23 cellular contexts compared by ENCODE assay signal in genomic region chr10:100775866-100776265, GRCh38. TPM values are rescaled to one million over a fixed set of nuclear protein-coding genes. Genes with fewer than 3 reads are reported as not detected.
"Had no signal": no experiment of that assay in that cellular context is flagged by ENCODE, and none has a peak within 500 bp of the region (broad histone marks: within the 10 kb centered on the region; RNA-seq: fewer than 3 reads in every experiment).

No MANE protein-coding gene starts in this region.

- H3K27me3 ChIP-seq: Peyer's patch had no signal

- DNase-seq: Kasumi-1, MM.1S, NCI-H1092 treated with DMSO at 0.1 percent for 48 hours, NCI-H1436, NCI-H187, NCI-H2029, NCI-H2081 treated with DMSO at 0.1 percent for 48 hours, NCI-H2171, NCI-H446, NCI-H510A, NCI-H524 treated with DMSO at 0.1 percent for 48 hours, NCI-H69, NCI-H774, Peyer's patch, SIG-M5 had no signal

- H3K27ac ChIP-seq: HL-60, KMS-11, Peyer's patch, SJSA1, SK-N-MC had no signal

- ATAC-seq: K562, Right ventricle myocardium inferior had no signal

- H3K36me3 Mint-ChIP-seq: IgD-negative memory B cell had no signal

- H3K4me1 ChIP-seq: Peyer's patch, SJSA1 had no signal

- H3K9me3 ChIP-seq: Peyer's patch, SJSA1 had no signal

- H3K4me3 Mint-ChIP-seq: IgD-negative memory B cell had no signal

- H3K36me3 ChIP-seq: Peyer's patch, SJSA1 had no signal

- H3K27ac Mint-ChIP-seq: IgD-negative memory B cell had no signal

- H3K4me3 ChIP-seq: K562, Peyer's patch, SJSA1, SK-N-MC had no signal

RNA-seq across cellular contexts. Expression of gene PAX2, which starts 30.5 kb away (rescaled TPM):
- total RNA-seq: K562, Peyer's patch, Right ventricle myocardium inferior, RPMI7951, SJSA1 had no signal
- polyA plus RNA-seq: IgD-negative memory B cell, K562 had no signal
